24 cellular contexts compared by ENCODE assay signal in the genomic region with DNA sequence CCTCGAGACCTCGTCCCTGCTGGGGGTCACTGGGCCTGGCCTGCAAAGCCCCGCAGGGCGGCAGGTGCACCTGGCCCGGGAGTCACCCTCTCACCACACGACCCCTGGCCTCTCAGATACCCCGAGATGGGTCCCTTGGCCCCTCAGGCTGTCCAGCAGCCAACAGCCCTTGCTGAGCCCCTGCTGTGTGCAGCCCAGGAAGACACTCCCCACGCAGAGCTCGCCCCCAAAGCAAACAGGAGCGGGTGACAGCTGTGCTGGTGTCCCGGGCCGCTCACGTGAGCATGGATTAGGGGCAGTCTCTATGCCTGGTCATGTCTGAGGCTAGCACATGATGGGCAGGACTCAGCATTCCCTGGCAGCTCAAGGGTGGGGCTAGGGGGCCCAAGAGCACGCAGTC.
"Had no signal": no experiment of that assay in that cellular context is flagged by ENCODE, and none has a peak within 500 bp of the region (broad histone marks: within the 10 kb centered on the region; RNA-seq: fewer than 3 reads in every experiment).

No MANE protein-coding gene starts in this region.

- H3K4me3 Mint-ChIP-seq: activated CD4-positive, alpha-beta memory T cell treated with anti-CD3 and anti-CD28 coated beads for 36 hours; activated CD4-positive, alpha-beta T cell treated with anti-CD3 and anti-CD28 coated beads, Interleukin-2, amount 10 ng/mL, durations not matched to agents 7 days and 5 days; activated naive CD8-positive, alpha-beta T cell treated with anti-CD3 and anti-CD28 coated beads, Interleukin-2, amount 50 U/mL, for 24 hours; activated T-cell treated with anti-CD3 and anti-CD28 coated beads, Interleukin-2, amount 50 U/mL, for 4 hours; T-cell had no signal

- H3K9me3 Mint-ChIP-seq: activated CD4-positive, alpha-beta memory T cell treated with anti-CD3 and anti-CD28 coated beads for 36 hours; activated CD4-positive, alpha-beta T cell treated with anti-CD3 and anti-CD28 coated beads, Interleukin-2, amount 10 ng/mL, durations not matched to agents 7 days and 5 days; activated naive CD4-positive, alpha-beta T cell treated with anti-CD3 and anti-CD28 coated beads, Interleukin-2, amount 50 U/mL, for 72 hours; activated naive CD8-positive, alpha-beta T cell treated with anti-CD3 and anti-CD28 coated beads, Interleukin-2, amount 50 U/mL, for 24 hours; activated T-cell treated with anti-CD3 and anti-CD28 coated beads, Interleukin-2, amount 50 U/mL, for 4 hours; T-cell had no signal

- H3K36me3 ChIP-seq: ascending aorta had no signal

- H3K9me3 ChIP-seq: ascending aorta, body of pancreas had no signal

- H3K4me1 Mint-ChIP-seq: activated CD4-positive, alpha-beta T cell treated with anti-CD3 and anti-CD28 coated beads, Interleukin-2, amount 10 ng/mL, durations not matched to agents 7 days and 5 days; activated naive CD8-positive, alpha-beta T cell treated with anti-CD3 and anti-CD28 coated beads, Interleukin-2, amount 50 U/mL, for 24 hours had no signal

- H3K27ac Mint-ChIP-seq: activated CD4-positive, alpha-beta memory T cell treated with anti-CD3 and anti-CD28 coated beads for 36 hours; activated CD4-positive, alpha-beta T cell treated with anti-CD3 and anti-CD28 coated beads, Interleukin-2, amount 10 ng/mL, durations not matched to agents 7 days and 5 days; activated naive CD8-positive, alpha-beta T cell treated with anti-CD3 and anti-CD28 coated beads, Interleukin-2, amount 50 U/mL, for 24 hours; T-cell had no signal

- H3K27me3 Mint-ChIP-seq: activated CD4-positive, alpha-beta T cell treated with anti-CD3 and anti-CD28 coated beads, Interleukin-2, amount 10 ng/mL, durations not matched to agents 7 days and 5 days; activated naive CD8-positive, alpha-beta T cell treated with anti-CD3 and anti-CD28 coated beads, Interleukin-2, amount 50 U/mL, for 24 hours had no signal

- H3K36me3 Mint-ChIP-seq: activated CD4-positive, alpha-beta memory T cell treated with anti-CD3 and anti-CD28 coated beads for 36 hours; activated naive CD4-positive, alpha-beta T cell treated with anti-CD3 and anti-CD28 coated beads, Interleukin-2, amount 50 U/mL, for 72 hours; T-cell had no signal

- H3K27ac ChIP-seq: ascending aorta, body of pancreas had no signal

- ATAC-seq: activated naive CD4-positive, alpha-beta T cell treated with anti-CD3 and anti-CD28 coated beads, Interleukin-2, amount 50 U/mL, for 72 hours; activated naive CD8-positive, alpha-beta T cell treated with anti-CD3 and anti-CD28 coated beads, Interleukin-2, amount 50 U/mL, for 24 hours; activated T-cell treated with anti-CD3 and anti-CD28 coated beads, Interleukin-2, amount 50 U/mL, for 4 hours; body of pancreas; T-cell had no signal

- H3K4me3 ChIP-seq: ascending aorta, body of pancreas had no signal

- H3K27me3 ChIP-seq: ascending aorta, body of pancreas had no signal

- DNase-seq: activated CD4-positive, alpha-beta memory T cell treated with anti-CD3 and anti-CD28 coated beads for 36 hours; activated CD4-positive, alpha-beta T cell treated with anti-CD3 and anti-CD28 coated beads, Interleukin-2, amount 10 ng/mL, durations not matched to agents 7 days and 5 days; activated CD4-positive, CD25-positive, alpha-beta regulatory T cell; activated CD8-positive, alpha-beta memory T cell treated with anti-CD3 and anti-CD28 coated beads for 24 hours; activated effector memory CD4-positive, alpha-beta T cell treated with anti-CD3 and anti-CD28 coated beads, Interleukin-2, amount 50 U/mL, for 16 hours; activated naive CD4-positive, alpha-beta T cell treated with Interleukin-2 at 50 U/mL for 16 hours; activated naive CD8-positive, alpha-beta T cell treated with anti-CD3 and anti-CD28 coated beads, Interleukin-2, amount 50 U/mL, for 24 hours; activated T-cell treated with anti-CD3 and anti-CD28 coated beads, Interleukin-2, amount 50 U/mL, for 4 hours; amniotic stem cell; body of pancreas; central memory CD4-positive, alpha-beta T cell; KG1; NCI-H1048; NCI-H1694 treated with DMSO at 0.1 percent for 48 hours; NCI-H2029 treated with DMSO at 0.1 percent for 48 hours; NCI-H345; NCI-H510A treated with DMSO at 0.1 percent for 48 hours; NCI-H774; SHP77 treated with DMSO at 0.1 percent for 48 hours; T-cell; T-helper 2 cell; T1000 had no signal
